ENCODE assay signal across 11 cellular contexts in the genomic region with DNA sequence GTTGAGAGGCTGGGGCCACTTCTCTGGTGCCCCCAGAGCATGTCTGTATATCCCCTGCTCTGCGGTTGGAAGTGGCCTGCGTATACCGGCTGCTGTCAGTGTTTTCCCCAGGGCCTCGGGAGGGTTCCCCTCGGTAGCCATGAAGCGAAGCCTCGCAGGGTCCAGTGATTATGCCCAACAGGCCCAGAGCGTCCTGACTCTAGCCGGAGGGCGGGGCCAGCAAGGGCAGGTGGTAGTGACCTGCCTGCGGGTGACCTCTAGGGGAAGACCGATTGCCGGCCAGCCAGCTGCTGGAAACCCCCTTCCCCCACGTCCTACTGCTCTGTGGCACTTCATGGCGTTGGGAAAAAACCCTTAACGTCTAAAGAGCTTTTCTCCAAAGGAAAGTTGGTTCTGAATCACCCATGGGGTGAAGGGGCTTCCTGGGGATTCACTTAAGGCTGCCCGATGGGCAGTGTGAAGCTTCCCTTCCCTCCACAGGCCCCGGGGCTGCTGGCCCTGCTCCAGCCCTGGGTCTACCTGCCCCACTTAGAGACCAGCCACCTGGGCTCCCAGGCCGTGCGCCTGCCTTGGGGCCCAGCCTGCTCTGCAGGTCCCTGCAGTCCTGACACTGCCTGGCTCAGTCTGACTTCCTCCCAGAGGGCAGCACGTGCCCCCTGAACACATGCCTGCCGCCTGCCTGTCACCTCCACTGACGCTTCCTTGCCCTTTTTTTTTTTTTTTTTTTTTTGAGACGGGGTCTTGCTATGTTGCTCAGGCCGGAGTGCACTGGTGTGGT.
A peak's percentile ranks its signal among the peaks of the same experiment; 100 is the strongest.
DNase-seq lines count a peak whose midpoint lies in the region; ATAC-seq and TF ChIP-seq lines count a peak whose summit lies in the region.
"Had no signal": no experiment of that assay in that cellular context is flagged by ENCODE, and none has a peak within 500 bp of the region (broad histone marks: within the 10 kb centered on the region; RNA-seq: fewer than 3 reads in every experiment).

No MANE protein-coding gene starts in this region.

- H3K36me3 ChIP-seq in BLaER1 treated with 17β-estradiol and CSF1 and Interleukin-3, amounts not matched to agents 10 nM and 100 nM: peaks cover 0 to 28% (median 9%) of the 10 kb centered on the region in 11 experiments; a peak in 12 of 22 replicates
- H3K36me3 ChIP-seq in MM.1S (replicated peaks; ENCODE audit: insufficient read depth, low read length): no peaks in the 10 kb centered on the region

- H3K27me3 Mint-ChIP-seq in activated T-helper 2 cell treated with anti-CD3 and anti-CD28 coated beads, Interferon-gamma antibody, Interleukin-2, Interleukin-4, amounts not matched to agents 10 μg/mL and 5 μg/mL and 100 μg/mL, durations not matched to agents 14 hours and 24 hours and 36 hours (ENCODE audit: low read depth): no peaks in the 10 kb centered on the region

- H2AFZ ChIP-seq in MM.1S (ENCODE audit: low read length): no peak overlapping the region

- H4K20me1 ChIP-seq in BLaER1 treated with 17β-estradiol and CSF1 and Interleukin-3, amounts not matched to agents 10 nM and 100 nM: peaks cover 0 to 36% (median 0%) of the 10 kb centered on the region in 11 experiments; a peak in 7 of 22 replicates
- H4K20me1 ChIP-seq in MM.1S (ENCODE audit: insufficient read depth, low read length): no peaks in the 10 kb centered on the region

- H3K9me2 ChIP-seq in MM.1S (replicated peaks; ENCODE audit: insufficient read depth, low read length): no peaks in the 10 kb centered on the region

- no peaks in the 10 kb centered on the region for H3K27me3 ChIP-seq in BLaER1 treated with 17β-estradiol and CSF1 and Interleukin-3, amounts not matched to agents 10 nM and 100 nM
- H3K27me3 ChIP-seq in MM.1S (replicated peaks; ENCODE audit: insufficient read depth, low read length): no peaks in the 10 kb centered on the region

- H3K9me3 Mint-ChIP-seq in activated T-helper 2 cell treated with anti-CD3 and anti-CD28 coated beads, Interferon-gamma antibody, Interleukin-2, Interleukin-4, amounts not matched to agents 10 μg/mL and 5 μg/mL and 100 μg/mL, durations not matched to agents 14 hours and 24 hours and 36 hours: no peaks in the 10 kb centered on the region

- H3F3A ChIP-seq in MM.1S (ENCODE audit: insufficient read depth, low read length): no peaks in the 10 kb centered on the region

- peak overlapping the region in 9 of 11 experiments; percentile 6 to 68 (median 26); a peak in 15 of 22 replicates for H3K27ac ChIP-seq in BLaER1 treated with 17β-estradiol and CSF1 and Interleukin-3, amounts not matched to agents 10 nM and 100 nM
- no peak overlapping the region for H3K27ac ChIP-seq in MM.1S (ENCODE audit: low read length)
- H3K27ac ChIP-seq: C4-2B, psoas muscle had no signal

- in situ Hi-C loops in GM18951 (cut with MboI; ENCODE audit: low sequenced_read_pairs, unreplicated experiment): no loop called here

- H3K27ac Mint-ChIP-seq in activated T-helper 2 cell treated with anti-CD3 and anti-CD28 coated beads, Interferon-gamma antibody, Interleukin-2, Interleukin-4, amounts not matched to agents 10 μg/mL and 5 μg/mL and 100 μg/mL, durations not matched to agents 14 hours and 24 hours and 36 hours: peak overlapping the region; percentile 88

- H3K36me3 Mint-ChIP-seq in activated T-helper 2 cell treated with anti-CD3 and anti-CD28 coated beads, Interferon-gamma antibody, Interleukin-2, Interleukin-4, amounts not matched to agents 10 μg/mL and 5 μg/mL and 100 μg/mL, durations not matched to agents 14 hours and 24 hours and 36 hours (ENCODE audit: low read depth): peaks cover 32% of the 10 kb centered on the region

- no peak for TF ChIP-seq CTCF in MM.1S (IDR thresholded peaks at IDR 0.05; ENCODE audit: low read length)

- peaks cover 48% of the 10 kb centered on the region for H3K4me1 Mint-ChIP-seq in activated T-helper 2 cell treated with anti-CD3 and anti-CD28 coated beads, Interferon-gamma antibody, Interleukin-2, Interleukin-4, amounts not matched to agents 10 μg/mL and 5 μg/mL and 100 μg/mL, durations not matched to agents 14 hours and 24 hours and 36 hours (ENCODE audit: low read depth)

- H3K9ac ChIP-seq in BLaER1 treated with 17β-estradiol and CSF1 and Interleukin-3, amounts not matched to agents 10 nM and 100 nM: peak overlapping the region in 6 of 11 experiments; percentile 10 to 57 (median 20); a peak in 9 of 22 replicates
- no peak overlapping the region for H3K9ac ChIP-seq in MM.1S (ENCODE audit: low read length)

- TF ChIP-seq POLR2A in GM18951 (IDR thresholded peaks at IDR 0.05; ENCODE audit: extremely low read depth, insufficient read depth, insufficient read length): peak; percentile 2

- no peak overlapping the region for H3K4me3 Mint-ChIP-seq in activated T-helper 2 cell treated with anti-CD3 and anti-CD28 coated beads, Interferon-gamma antibody, Interleukin-2, Interleukin-4, amounts not matched to agents 10 μg/mL and 5 μg/mL and 100 μg/mL, durations not matched to agents 14 hours and 24 hours and 36 hours (ENCODE audit: low read depth)

- ATAC-seq in HG02970 (IDR thresholded peaks at IDR 0.05; ENCODE audit: low FRiP score, unreplicated experiment): peak; percentile 39

- no peaks in the 10 kb centered on the region for H3K9me3 ChIP-seq in BLaER1 treated with 17β-estradiol and CSF1 and Interleukin-3, amounts not matched to agents 10 nM and 100 nM (replicated peaks in 1 of 11)
- H3K9me3 ChIP-seq in MM.1S (replicated peaks; ENCODE audit: insufficient read depth, low read length): no peaks in the 10 kb centered on the region
- H3K9me3 ChIP-seq: psoas muscle had no signal

- intact Hi-C loops in activated T-helper 2 cell treated with anti-CD3 and anti-CD28 coated beads, Interferon-gamma antibody, Interleukin-2, Interleukin-4, amounts not matched to agents 10 μg/mL and 5 μg/mL and 100 μg/mL, durations not matched to agents 14 hours and 24 hours and 36 hours (cut with micrococcal nuclease): loop anchor here (5.0 kb wide), 1 partner anchor 81 kb away; no protein-coding TSS in a partner anchor

- H3K4me2 ChIP-seq in BLaER1 treated with 17β-estradiol and CSF1 and Interleukin-3, amounts not matched to agents 10 nM and 100 nM: peak overlapping the region; percentile 73 to 89 (median 84)
- no peak overlapping the region for H3K4me2 ChIP-seq in MM.1S (ENCODE audit: low read depth, low read length)

- no peak overlapping the region for H3K4me3 ChIP-seq in BLaER1 treated with 17β-estradiol and CSF1 and Interleukin-3, amounts not matched to agents 10 nM and 100 nM
- H3K4me3 ChIP-seq in MM.1S (ENCODE audit: low read length): no peak overlapping the region
- H3K4me3 ChIP-seq: psoas muscle had no signal

- H3K4me1 ChIP-seq in BLaER1 treated with 17β-estradiol and CSF1 and Interleukin-3, amounts not matched to agents 10 nM and 100 nM: peaks cover 38 to 62% (median 47%) of the 10 kb centered on the region in 10 experiments
- no peaks in the 10 kb centered on the region for H3K4me1 ChIP-seq in MM.1S (ENCODE audit: low read length)
- H3K4me1 ChIP-seq: psoas muscle had no signal

- H3K79me2 ChIP-seq in MM.1S (ENCODE audit: low read length): no peaks in the 10 kb centered on the region

- DNase-seq in activated T-helper 2 cell treated with anti-CD3 and anti-CD28 coated beads, Interferon-gamma antibody, Interleukin-2, Interleukin-4, amounts not matched to agents 10 μg/mL and 5 μg/mL and 100 μg/mL, durations not matched to agents 14 hours and 24 hours and 36 hours (ENCODE audit: low spot score): no peak
- DNase-seq in NCI-H2107 (lab: John Stamatoyannopoulos, UW) (no peak), H4 (ENCODE audit: low spot score) (no peak), KG1 (lab: John Stamatoyannopoulos, UW) (no peak), MM.1S (no peak)
- DNase-seq: kidney, psoas muscle had no signal
